11 cellular contexts compared by ENCODE assay signal in genomic region chr20:21325296-21325695, GRCh38. TPM values are rescaled to one million over a fixed set of nuclear protein-coding genes. Genes with fewer than 3 reads are reported as not detected.
A peak's percentile ranks its signal among the peaks of the same experiment; 100 is the strongest.
DNase-seq lines count a peak whose midpoint lies in the region; ATAC-seq, FAIRE-seq and TF ChIP-seq lines count a peak whose summit lies in the region.
"Had no signal": no experiment of that assay in that cellular context is flagged by ENCODE, and none has a peak within 500 bp of the region (broad histone marks: within the 10 kb centered on the region; RNA-seq: fewer than 3 reads in every experiment).

No MANE protein-coding gene starts in this region.

- ATAC-seq in WTC11: no peak
- ATAC-seq in upper lobe of right lung: peak; percentile 76
- no peak for ATAC-seq in HG02852 (IDR thresholded peaks at IDR 0.05; ENCODE audit: unreplicated experiment)

- H3K27ac Mint-ChIP-seq in WTC11: peak overlapping the region; percentile 17

- H3K4me2 ChIP-seq in keratinocyte (ENCODE audit: control insufficient read depth, extremely low read depth, insufficient read depth, low read depth, low read length): no peak overlapping the region

- intact Hi-C loops in cardiac septum (cut with DNase I) (no loop called here), upper lobe of right lung (cut with DNase I) (no loop called here), head of caudate nucleus (cut with DNase I) (no loop called here)

- no peaks in the 10 kb centered on the region for H3K27me3 ChIP-seq in cardiac muscle cell
- no peaks in the 10 kb centered on the region for H3K27me3 ChIP-seq in keratinocyte (ENCODE audit: control insufficient read depth, extremely low read depth, insufficient read depth, low read length)
- no peaks in the 10 kb centered on the region for H3K27me3 ChIP-seq in upper lobe of right lung
- H3K27me3 ChIP-seq: BE2C had no signal

- no peak overlapping the region for H2AFZ ChIP-seq in keratinocyte (ENCODE audit: control insufficient read depth, low read length)

- H3K36me3 ChIP-seq in cardiac muscle cell (no peaks in the 10 kb centered on the region), keratinocyte (ENCODE audit: control insufficient read depth in 2 of 2, extremely low read depth in 1 of 2, insufficient read depth in 2 of 2, low read length in 2 of 2) (peaks cover 0 to under 1% of the 10 kb centered on the region in 2 experiments), upper lobe of right lung (peaks cover 5% of the 10 kb centered on the region)

- H3K9ac ChIP-seq in keratinocyte (ENCODE audit: control insufficient read depth, extremely low read depth, insufficient read depth, low read length): no peak overlapping the region

- TF ChIP-seq CTCF in cardiac muscle cell (IDR thresholded peaks at IDR 0.05; ENCODE audit: low read depth, low read length) (no peak), WTC11 (IDR thresholded peaks at IDR 0.05) (no peak), keratinocyte (optimal IDR thresholded peaks at IDR 0.05 in 1 of 3, IDR thresholded peaks at IDR 0.05 in 1 of 3, conservative IDR thresholded peaks at IDR 0.05 in 1 of 3; ENCODE audit: extremely low read depth in 1 of 3, insufficient read depth in 2 of 3, low read length in 3 of 3) (no peak), upper lobe of right lung (IDR thresholded peaks at IDR 0.05) (no peak)

- dilution Hi-C loops in keratinocyte (cut with MboI; ENCODE audit: extremely low pct_ligation_motif_present, low sequenced_read_pairs): loop anchor here (10.0 kb wide), 1 partner anchor 60 kb away; no protein-coding TSS in a partner anchor

- H3K4me1 ChIP-seq in cardiac muscle cell (ENCODE audit: low read depth): peaks cover 5% of the 10 kb centered on the region
- peaks cover 20% of the 10 kb centered on the region for H3K4me1 ChIP-seq in keratinocyte (ENCODE audit: control insufficient read depth, extremely low read depth, insufficient read depth, low read length)
- H3K4me1 ChIP-seq in upper lobe of right lung: peaks cover 42% of the 10 kb centered on the region

- peaks cover 11% of the 10 kb centered on the region for H3K36me3 Mint-ChIP-seq in WTC11

- H4K20me1 ChIP-seq in keratinocyte (ENCODE audit: control insufficient read depth, extremely low read depth, insufficient read depth, low read length): peaks cover 10% of the 10 kb centered on the region

- H3K9me3 Mint-ChIP-seq in WTC11: peaks cover 5% of the 10 kb centered on the region; the same call in 1 of the 2 replicates

- H3K4me1 Mint-ChIP-seq in WTC11: peaks cover 49% of the 10 kb centered on the region

- CTCF ChIA-PET in WTC11 (lab: Charles Lee): interaction anchor here (1.7 kb wide), 1 partner anchor 90 kb away, joined by 3 read pairs; no protein-coding TSS in a partner anchor

- H3K27me3 Mint-ChIP-seq in WTC11 (ENCODE audit: low read depth): no peaks in the 10 kb centered on the region

- DNase-seq in cardiac muscle cell (ENCODE audit: low read depth in 1 of 2, low spot score in 1 of 2) (peak in 1 of 2 donors; percentile 40), cardiac septum (ENCODE audit: low spot score) (no peak), WTC11 (ENCODE audit: low spot score) (no peak), keratinocyte (ENCODE audit: low read depth, low spot score) (no peak), upper lobe of right lung (no peak), head of caudate nucleus (no peak), islet precursor cell (no peak)
- DNase-seq: activated gamma-delta T cell, BE2C, NCI-H69 had no signal

- no peak overlapping the region for H3K4me3 Mint-ChIP-seq in WTC11

- H3K9me1 ChIP-seq in keratinocyte (ENCODE audit: control insufficient read depth, extremely low read depth, insufficient read depth, low read length): peaks cover 2% of the 10 kb centered on the region

- peaks cover 89% of the 10 kb centered on the region for H3K79me2 ChIP-seq in keratinocyte (ENCODE audit: control insufficient read depth, insufficient read depth, low read length)

- no peaks in the 10 kb centered on the region for H3K9me3 ChIP-seq in cardiac muscle cell (ENCODE audit: low read depth)
- H3K9me3 ChIP-seq in keratinocyte (ENCODE audit: control insufficient read depth, low read depth, low read length): no peaks in the 10 kb centered on the region
- H3K9me3 ChIP-seq in upper lobe of right lung: no peaks in the 10 kb centered on the region

- POLR2A ChIA-PET in WTC11 (lab: Charles Lee): no interaction called here

- H3K27ac ChIP-seq in cardiac muscle cell (peak overlapping the region; percentile 21), keratinocyte (ENCODE audit: control insufficient read depth, insufficient read depth, low read length) (no peak overlapping the region), upper lobe of right lung (no peak overlapping the region)

- no peak overlapping the region for H3K4me3 ChIP-seq in cardiac muscle cell
- H3K4me3 ChIP-seq in keratinocyte (ENCODE audit: control insufficient read depth in 2 of 3, extremely low read depth in 1 of 3, insufficient read depth in 2 of 3, low read depth in 1 of 3, low read length in 3 of 3): no peak overlapping the region
- no peak overlapping the region for H3K4me3 ChIP-seq in upper lobe of right lung

- FAIRE-seq in keratinocyte (lab: Jason Lieb, UNC): peak; percentile 29

TF ChIP-seq in WTC11, 78 proteins besides CTCF, POLR2A, EP300 and RAD21 (continues in another document):
- TF ChIP-seq OVOL2 (CRISPR knock-in tag; IDR thresholded peaks at IDR 0.05; ENCODE audit: borderline replicate concordance) (no peak), MLX (CRISPR knock-in tag; IDR thresholded peaks at IDR 0.05) (no peak), ARID4B (CRISPR knock-in tag; IDR thresholded peaks at IDR 0.05; ENCODE audit: borderline replicate concordance) (no peak), SP1 (CRISPR knock-in tag; conservative IDR thresholded peaks at IDR 0.05) (no peak), ESRRA (CRISPR knock-in tag; IDR thresholded peaks at IDR 0.05; ENCODE audit: borderline replicate concordance) (no peak)
- TF ChIP-seq, protein P1, sequence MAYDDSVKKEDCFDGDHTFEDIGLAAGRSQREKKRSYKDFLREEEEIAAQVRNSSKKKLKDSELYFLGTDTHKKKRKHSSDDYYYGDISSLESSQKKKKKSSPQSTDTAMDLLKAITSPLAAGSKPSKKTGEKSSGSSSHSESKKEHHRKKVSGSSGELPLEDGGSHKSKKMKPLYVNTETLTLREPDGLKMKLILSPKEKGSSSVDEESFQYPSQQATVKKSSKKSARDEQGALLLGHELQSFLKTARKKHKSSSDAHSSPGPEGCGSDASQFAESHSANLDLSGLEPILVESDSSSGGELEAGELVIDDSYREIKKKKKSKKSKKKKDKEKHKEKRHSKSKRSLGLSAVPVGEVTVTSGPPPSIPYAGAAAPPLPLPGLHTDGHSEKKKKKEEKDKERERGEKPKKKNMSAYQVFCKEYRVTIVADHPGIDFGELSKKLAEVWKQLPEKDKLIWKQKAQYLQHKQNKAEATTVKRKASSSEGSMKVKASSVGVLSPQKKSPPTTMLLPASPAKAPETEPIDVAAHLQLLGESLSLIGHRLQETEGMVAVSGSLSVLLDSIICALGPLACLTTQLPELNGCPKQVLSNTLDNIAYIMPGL (CRISPR knock-in tag; IDR thresholded peaks at IDR 0.05): no peak

RNA-seq across cellular contexts. Expression of gene XRN2, which starts 22.2 kb away (rescaled TPM):
- 59.8 and 61.4 TPM in 2 replicates for total RNA-seq in cardiac muscle cell
- 54.5 and 65.4 TPM in 2 replicates for polyA plus RNA-seq in cardiac muscle cell
- total RNA-seq in cardiac septum: 33.4 TPM
- 100 to 118 TPM (median 101 TPM) in 3 replicates for total RNA-seq in WTC11 (2021)
- polyA plus RNA-seq in keratinocyte: 57.5 to 85.8 TPM (median 70.9 TPM) in 3 replicates
- 20.5 TPM for polyA plus RNA-seq in keratinocyte (2011; ENCODE audit: low read depth)
- polyA plus RNA-seq in keratinocyte (2011; cell fraction: cytosol; rRNA removed): 50.2 and 78.3 TPM in 2 replicates
- 54.1 and 68.6 TPM in 2 replicates for polyA plus RNA-seq in keratinocyte (2011; cell fraction: nucleus; rRNA removed)
- polyA plus RNA-seq in keratinocyte (2012; ENCODE audit: low replicate concordance): 24.5 and 58.1 TPM in 2 replicates
- polyA minus RNA-seq in keratinocyte: 15.6 to 58.3 TPM (median 29.1 TPM) in 3 replicates
- polyA minus RNA-seq in keratinocyte (2011; cell fraction: cytosol; rRNA and poly(A)+ RNA removed): 35.5 TPM
- 26.5 and 46.5 TPM in 2 replicates for polyA minus RNA-seq in keratinocyte (2011; cell fraction: nucleus; rRNA and poly(A)+ RNA removed)
- 54.9 TPM for total RNA-seq in upper lobe of right lung
